In genomic region chr6:132128424-132128823, GRCh38 we compare ENCODE assay signal across 21 cellular contexts.
"Had no signal": no experiment of that assay in that cellular context is flagged by ENCODE, and none has a peak within 500 bp of the region (broad histone marks: within the 10 kb centered on the region; RNA-seq: fewer than 3 reads in every experiment).

No MANE protein-coding gene starts in this region.

- H3K27me3 ChIP-seq: body of pancreas had no signal

- H3K9me3 ChIP-seq: body of pancreas had no signal

- H3K27ac ChIP-seq: body of pancreas had no signal

- H3K4me3 ChIP-seq: body of pancreas had no signal

- ATAC-seq: activated CD8-positive, alpha-beta T cell treated with anti-CD3 and anti-CD28 coated beads, Interleukin-2, amount 10 ng/mL, durations not matched to agents 7 days and 5 days; body of pancreas; PC-3; WTC11 had no signal

- DNase-seq: activated CD4-positive, alpha-beta T cell treated with anti-CD3 and anti-CD28 coated beads for 48 hours; activated CD4-positive, alpha-beta T cell treated with anti-CD3 and anti-CD28 coated beads, Interleukin-2, amount 50 U/mL, for 4 hours; activated CD4-positive, CD25-positive, alpha-beta regulatory T cell treated with anti-CD3 and anti-CD28 coated beads, Interleukin-2, amount 50 U/mL, for 72 hours; activated CD8-positive, alpha-beta memory T cell treated with anti-CD3 and anti-CD28 coated beads, Interleukin-2, amount 50 U/mL, for 48 hours; activated CD8-positive, alpha-beta T cell treated with anti-CD3 and anti-CD28 coated beads, Interleukin-2, amount 10 ng/mL, durations not matched to agents 7 days and 5 days; activated naive CD4-positive, alpha-beta T cell treated with anti-CD3 and anti-CD28 coated beads, Interleukin-2, amount 50 U/mL, for 16 hours; activated naive CD8-positive, alpha-beta T cell treated with anti-CD3 and anti-CD28 coated beads, Interleukin-2, amount 10 ng/mL, durations not matched to agents 7 days and 5 days; activated T-cell treated with anti-CD3 and anti-CD28 coated beads, Interleukin-2, amount 50 U/mL, for 1 hour; aorta; body of pancreas; Kasumi-1; MM.1S; NCI-H1105; NCI-H1436; NCI-H1694 treated with DMSO at 0.1 percent for 48 hours; NCI-H2029 treated with DMSO at 0.1 percent for 48 hours; NCI-H510A; NCI-H526 treated with DMSO at 0.1 percent for 48 hours; PC-3; SHP77 treated with DMSO at 0.1 percent for 48 hours had no signal
